Comparison of ENCODE assay signal across 7 cellular contexts in the genomic region with DNA sequence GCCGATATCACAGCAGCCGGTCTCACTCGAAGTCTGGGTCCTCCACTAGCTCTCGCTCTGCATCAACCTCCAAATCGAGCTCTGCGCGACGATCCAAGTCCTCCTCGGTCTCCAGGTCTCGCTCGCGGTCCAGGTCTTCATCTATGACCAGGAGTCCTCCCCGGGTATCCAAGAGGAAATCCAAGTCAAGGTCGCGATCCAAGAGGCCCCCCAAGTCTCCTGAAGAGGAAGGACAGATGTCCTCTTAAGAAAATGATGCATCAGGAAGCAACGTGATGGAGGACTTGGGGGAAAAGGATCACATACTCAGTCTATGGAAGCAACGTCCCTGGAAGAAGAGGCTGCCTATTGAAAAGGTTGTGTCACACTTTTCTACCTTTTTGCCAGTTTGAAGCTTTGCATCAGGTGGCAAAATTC. TPM values are rescaled to one million over a fixed set of nuclear protein-coding genes. Genes with fewer than 3 reads are reported as not detected.
DNase-seq lines count a peak whose midpoint lies in the region; ATAC-seq, FAIRE-seq and TF ChIP-seq lines count a peak whose summit lies in the region.

No MANE protein-coding gene starts in this region.

- H3K27ac ChIP-seq in GM12878 (ENCODE audit: control insufficient read depth, insufficient read depth) (peak overlapping the region; percentile 75), stomach smooth muscle (ENCODE audit: low read length) (peak overlapping the region; percentile 92)

- no peaks in the 10 kb centered on the region for H3K9me3 ChIP-seq in GM12878 (replicated peaks; ENCODE audit: control insufficient read depth, insufficient read depth, low read length)
- no peaks in the 10 kb centered on the region for H3K9me3 ChIP-seq in stomach smooth muscle (ENCODE audit: control insufficient read depth in 2 of 2, low read length in 2 of 2)

- intact Hi-C loops in GM12878 (cut with micrococcal nuclease; ENCODE audit: unreplicated experiment), result loop anchor here (1.0 to 10.0 kb wide), 5 partner anchors 21 to 694 kb away; a partner anchor contains a TSS

- CTCF ChIA-PET in GM12878 (lab: Yijun Ruan, JAX), result interaction anchor here (0.6 to 14.4 kb wide), 20 partner anchors 12 to 1309 kb away, joined by 3 to 459 read pairs (median 5); a partner anchor contains a TSS

- in situ Hi-C loops in GM12878 (cut with MboI), result no loop called here

- no peak for TF ChIP-seq CTCF in GM12878 (IDR thresholded peaks at IDR 0.05 in 2 of 3, conservative IDR thresholded peaks at IDR 0.05 in 1 of 3; ENCODE audit: control insufficient read depth in 2 of 3, extremely low read depth in 1 of 3, insufficient read depth in 1 of 3, low read depth in 3 of 3, low read length in 3 of 3)
- TF ChIP-seq CTCF in kidney epithelial cell (IDR thresholded peaks at IDR 0.05; ENCODE audit: insufficient read depth, low read length, poor library complexity, severe bottlenecking), result no peak

- no peak for TF ChIP-seq RAD21 in GM12878 (IDR thresholded peaks at IDR 0.05; ENCODE audit: insufficient read depth, low read depth, low read length)

- POLR2A ChIA-PET in GM12878 (lab: Charles Lee), result interaction anchor here (0.6 to 11.1 kb wide), 16 partner anchors 11 to 722 kb away, joined by 3 to 139 read pairs (median 6); a partner anchor contains a TSS

- H3K36me3 ChIP-seq in GM12878 (ENCODE audit: control insufficient read depth in 2 of 2, insufficient read depth in 2 of 2, low read length in 1 of 2) (0 out of 4 replicates have a peak, but pooled peaks cover 0 to 4% of the 10 kb centered on the region in 2 experiments), kidney epithelial cell (ENCODE audit: control insufficient read depth, insufficient read depth, low read length) (no peaks in the 10 kb centered on the region), stomach smooth muscle (ENCODE audit: control insufficient read depth in 2 of 2, insufficient read depth in 2 of 2, low read length in 2 of 2) (no peaks in the 10 kb centered on the region)

- no peaks in the 10 kb centered on the region for H4K20me1 ChIP-seq in GM12878 (ENCODE audit: control insufficient read depth, insufficient read depth)

- WGBS in GM12878 (ENCODE audit: insufficient coverage, insufficient replicate concordance, low lambda C conversion rate, missing lambda C conversion rate), result 3% methylated on average over 17 of the region's 17 CpGs

- SMC1A ChIA-PET in GM12878 (lab: Charles Lee; ENCODE audit: uncharacterized antibody, unreplicated experiment), result interaction anchor here (0.6 to 14.9 kb wide), 17 partner anchors 11 to 722 kb away, joined by 3 to 315 read pairs (median 5); a partner anchor contains a TSS

- H3K9ac ChIP-seq in GM12878 (ENCODE audit: control insufficient read depth, insufficient read depth, low read length), result peak overlapping the region; percentile 81
- H3K9ac ChIP-seq in stomach smooth muscle (ENCODE audit: low read length in 2 of 2), result peak overlapping the region; percentile 95 to 98

- RAD21 ChIA-PET in GM12878 (lab: Charles Lee; ENCODE audit: unreplicated experiment), result interaction anchor here (0.6 to 11.8 kb wide), 18 partner anchors 8 to 723 kb away, joined by 3 to 244 read pairs (median 6); a partner anchor contains a TSS

- TF ChIP-seq POLR2A in GM12891 (IDR thresholded peaks at IDR 0.05; ENCODE audit: low read depth, low read length) (peak; percentile 0; the same call in 1 of the 2 replicates), GM12878 (IDR thresholded peaks at IDR 0.05; ENCODE audit: low read depth, low read length) (no peak)

- no peak for DNase-seq in GM12891 (ENCODE audit: insufficient read length, low spot score)
- DNase-seq in NCI-H128 (lab: John Stamatoyannopoulos, UW; ENCODE audit: unreplicated experiment), result peak; percentile 58
- DNase-seq in GM12878 (ENCODE audit: low read depth, low spot score), result no peak
- DNase-seq in kidney epithelial cell (ENCODE audit: low read depth), result no peak
- DNase-seq in activated effector memory CD4-positive, alpha-beta T cell treated with anti-CD3 and anti-CD28 coated beads, Interleukin-2, amount 50 U/mL, for 16 hours, result no peak
- no peak for DNase-seq in effector CD4-positive, alpha-beta T cell

- peak overlapping the region; percentile 99 for H3K4me3 ChIP-seq in GM12878
- H3K4me3 ChIP-seq in kidney epithelial cell (ENCODE audit: low read depth, low read length), result peak overlapping the region; percentile 64
- peak overlapping the region; percentile 74 to 94 for H3K4me3 ChIP-seq in stomach smooth muscle (ENCODE audit: low read length in 2 of 2)

- peak overlapping the region; percentile 64 for H3K4me2 ChIP-seq in GM12878 (ENCODE audit: control insufficient read depth, insufficient read depth)

- H3K79me2 ChIP-seq in GM12878 (ENCODE audit: control insufficient read depth, insufficient read depth, low read length), result peaks cover 28% of the 10 kb centered on the region

- no peaks in the 10 kb centered on the region for H3K27me3 ChIP-seq in GM12878 (replicated peaks in 1 of 2; ENCODE audit: control insufficient read depth in 2 of 2, insufficient read depth in 2 of 2, low read length in 1 of 2)
- H3K27me3 ChIP-seq in kidney epithelial cell (ENCODE audit: control insufficient read depth, insufficient read depth, low read length), result no peaks in the 10 kb centered on the region
- H3K27me3 ChIP-seq in stomach smooth muscle (ENCODE audit: control insufficient read depth in 1 of 2, insufficient read depth in 2 of 2, low read length in 2 of 2), result no peaks in the 10 kb centered on the region

- FAIRE-seq in GM12891 (lab: Jason Lieb, UNC) (peak; percentile 55), GM12878 (lab: Jason Lieb, UNC) (no peak)

- ATAC-seq in GM12878, result peak; percentile 2

- H2AFZ ChIP-seq in GM12878 (ENCODE audit: control insufficient read depth, low read depth, low read length), result peak overlapping the region; percentile 87

- no peak for TF ChIP-seq EP300 in GM12878 (IDR thresholded peaks at IDR 0.05; ENCODE audit: borderline replicate concordance in 1 of 2, control insufficient read depth in 1 of 2, low read depth in 2 of 2, low read length in 2 of 2)

- 0 out of 2 replicates have a peak, but pooled peaks cover 3% of the 10 kb centered on the region for H3K4me1 ChIP-seq in GM12878 (ENCODE audit: control insufficient read depth, insufficient read depth, low read length)
- peaks cover 5% of the 10 kb centered on the region for H3K4me1 ChIP-seq in stomach smooth muscle (ENCODE audit: control insufficient read depth, insufficient read depth, low read length)

- TSS peak; percentile 65 for BruUV-seq in GM12878 (replicated peaks; lab: Mats Ljungman, UMichigan)

RNA-seq across cellular contexts. Expression of a gene that starts 1.1 kb away (rescaled TPM):
- 21.7 TPM for polyA plus RNA-seq in GM12891 (2012; ENCODE audit: low read depth, missing spikeins)
- total RNA-seq in GM12878 (2013; cell fraction: nucleolus; rRNA removed), result 17.1 and 17.5 TPM in 2 replicates
- 13.2 and 14.2 TPM in 2 replicates for total RNA-seq in GM12878 (2014; rRNA removed)
- total RNA-seq in GM12878 (2014; rRNA removed; fragmentation: Illumina TruSeq; extraction: Trizol), result 15.3 and 19.5 TPM in 2 replicates
- total RNA-seq in GM12878 (2021), result 28.1 and 30.1 TPM in 2 replicates
- polyA plus RNA-seq in GM12878 (2011; ENCODE audit: low read depth), result 20.3 TPM
- 41.5 and 48.3 TPM in 2 replicates for polyA plus RNA-seq in GM12878 (2011; rRNA removed)
- 31.9 and 35.7 TPM in 2 replicates for polyA plus RNA-seq in GM12878 (2011; cell fraction: cytosol; rRNA removed)
- 18.0 and 20.8 TPM in 2 replicates for polyA plus RNA-seq in GM12878 (2011; cell fraction: nucleus; rRNA removed)
- 24.4 and 26.5 TPM in 2 replicates for polyA plus RNA-seq in GM12878 (2012)
- polyA plus RNA-seq in GM12878 (2014; fragmentation: Illumina TruSeq; extraction: Trizol), result 29.0 and 40.5 TPM in 2 replicates
- 10 to 100 TPM; 15.3 to 24.4 TPM for polyA plus RNA-seq in GM12878 (2014; fragmentation: Nextera tagmentation; extraction: Ambion mirVana)
- polyA plus RNA-seq in GM12878 (2014; rRNA removed), result 24.8 and 25.2 TPM in 2 replicates
- 10 to 100 TPM; 36.3 to 43.1 TPM for polyA plus RNA-seq in GM12878 (2016; fragmentation: Nextera tagmentation; extraction: Ambion mirVana)
- polyA minus RNA-seq in GM12878 (2011; rRNA and poly(A)+ RNA removed), result 30.1 and 31.2 TPM in 2 replicates
- 8.7 and 11.4 TPM in 2 replicates for polyA minus RNA-seq in GM12878 (2011; cell fraction: cytosol; rRNA and poly(A)+ RNA removed)
- polyA minus RNA-seq in GM12878 (2011; cell fraction: nucleus; rRNA and poly(A)+ RNA removed), result 14.0 and 18.5 TPM in 2 replicates
- 34.2 and 39.8 TPM in 2 replicates for total RNA-seq in kidney epithelial cell

RNA-seq across cellular contexts. Expression of a gene that starts 18.6 kb away (rescaled TPM):
- polyA plus RNA-seq in GM12891 (2012; ENCODE audit: low read depth, missing spikeins), result not detected
- total RNA-seq in GM12878 (2013; cell fraction: nucleolus; rRNA removed), result not detected in 2 replicates
- total RNA-seq in GM12878 (2014; rRNA removed) (not detected in 2 replicates), GM12878 (2014; rRNA removed; fragmentation: Illumina TruSeq; extraction: Trizol) (not detected in 2 replicates), GM12878 (2021) (not detected in 2 replicates), kidney epithelial cell (not detected in 2 replicates)
- not detected for polyA plus RNA-seq in GM12878 (2011; ENCODE audit: low read depth)
- polyA plus RNA-seq in GM12878 (2011; rRNA removed) (not detected in 2 replicates), GM12878 (2014; fragmentation: Illumina TruSeq; extraction: Trizol) (not detected in 2 replicates), GM12878 (2014; fragmentation: Nextera tagmentation; extraction: Ambion mirVana) (not detected), GM12878 (2014; rRNA removed) (not detected in 2 replicates), GM12878 (2016; fragmentation: Nextera tagmentation; extraction: Ambion mirVana) (not detected)
- not detected in 2 replicates for polyA plus RNA-seq in GM12878 (2011; cell fraction: cytosol; rRNA removed)
- polyA plus RNA-seq in GM12878 (2011; cell fraction: nucleus; rRNA removed), result not detected in 2 replicates
- polyA plus RNA-seq in GM12878 (2012), result not detected in 2 replicates
- not detected in 2 replicates for polyA minus RNA-seq in GM12878 (2011; rRNA and poly(A)+ RNA removed)
- not detected in 2 replicates for polyA minus RNA-seq in GM12878 (2011; cell fraction: cytosol; rRNA and poly(A)+ RNA removed)
- not detected in 2 replicates for polyA minus RNA-seq in GM12878 (2011; cell fraction: nucleus; rRNA and poly(A)+ RNA removed)

RNA-seq across cellular contexts. Expression of a gene that starts 21.8 kb away (rescaled TPM):
- 6.6 TPM for polyA plus RNA-seq in GM12891 (2012; ENCODE audit: low read depth, missing spikeins)
- 31.0 and 31.5 TPM in 2 replicates for total RNA-seq in GM12878 (2013; cell fraction: nucleolus; rRNA removed)
- total RNA-seq in GM12878 (2014; rRNA removed), result 15.4 and 17.9 TPM in 2 replicates
- 14.8 and 15.1 TPM in 2 replicates for total RNA-seq in GM12878 (2014; rRNA removed; fragmentation: Illumina TruSeq; extraction: Trizol)
- 14.2 and 14.9 TPM in 2 replicates for total RNA-seq in GM12878 (2021)
- polyA plus RNA-seq in GM12878 (2011; ENCODE audit: low read depth), result 9.8 TPM
- 28.8 and 30.0 TPM in 2 replicates for polyA plus RNA-seq in GM12878 (2011; rRNA removed)
- 22.0 and 23.0 TPM in 2 replicates for polyA plus RNA-seq in GM12878 (2011; cell fraction: cytosol; rRNA removed)
- polyA plus RNA-seq in GM12878 (2011; cell fraction: nucleus; rRNA removed), result 13.5 and 14.4 TPM in 2 replicates
- 9.5 and 12.1 TPM in 2 replicates for polyA plus RNA-seq in GM12878 (2012)
- polyA plus RNA-seq in GM12878 (2014; fragmentation: Illumina TruSeq; extraction: Trizol), result 13.8 and 16.9 TPM in 2 replicates
- 1 to 10 TPM; 6.0 to 6.4 TPM for polyA plus RNA-seq in GM12878 (2014; fragmentation: Nextera tagmentation; extraction: Ambion mirVana)
- 9.0 and 9.5 TPM in 2 replicates for polyA plus RNA-seq in GM12878 (2014; rRNA removed)
- 10 to 100 TPM; 10.2 to 10.4 TPM for polyA plus RNA-seq in GM12878 (2016; fragmentation: Nextera tagmentation; extraction: Ambion mirVana)
- 32.7 and 46.0 TPM in 2 replicates for polyA minus RNA-seq in GM12878 (2011; rRNA and poly(A)+ RNA removed)
- 14.9 and 15.4 TPM in 2 replicates for polyA minus RNA-seq in GM12878 (2011; cell fraction: cytosol; rRNA and poly(A)+ RNA removed)
- 17.0 and 22.9 TPM in 2 replicates for polyA minus RNA-seq in GM12878 (2011; cell fraction: nucleus; rRNA and poly(A)+ RNA removed)
- 33.1 and 38.4 TPM in 2 replicates for total RNA-seq in kidney epithelial cell

RNA-seq across cellular contexts. Expression of a gene that starts 42.8 kb away (rescaled TPM):
- not detected for polyA plus RNA-seq in GM12891 (2012; ENCODE audit: low read depth, missing spikeins)
- not detected in 2 replicates for total RNA-seq in GM12878 (2013; cell fraction: nucleolus; rRNA removed)
- total RNA-seq in GM12878 (2014; rRNA removed), result not detected in 2 replicates
- not detected in 2 replicates for total RNA-seq in GM12878 (2014; rRNA removed; fragmentation: Illumina TruSeq; extraction: Trizol)
- not detected in 2 replicates for total RNA-seq in GM12878 (2021)
- not detected for polyA plus RNA-seq in GM12878 (2011; ENCODE audit: low read depth)
- polyA plus RNA-seq in GM12878 (2011; rRNA removed), result not detected in 2 replicates
- polyA plus RNA-seq in GM12878 (2011; cell fraction: cytosol; rRNA removed), result not detected in 2 replicates
- polyA plus RNA-seq in GM12878 (2011; cell fraction: nucleus; rRNA removed), result not detected in 2 replicates
- polyA plus RNA-seq in GM12878 (2012), result not detected in 2 replicates
- not detected in 2 replicates for polyA plus RNA-seq in GM12878 (2014; fragmentation: Illumina TruSeq; extraction: Trizol)
- polyA plus RNA-seq in GM12878 (2014; fragmentation: Nextera tagmentation; extraction: Ambion mirVana), result not detected
- polyA plus RNA-seq in GM12878 (2014; rRNA removed), result not detected in 2 replicates
- not detected for polyA plus RNA-seq in GM12878 (2016; fragmentation: Nextera tagmentation; extraction: Ambion mirVana)
- polyA minus RNA-seq in GM12878 (2011; rRNA and poly(A)+ RNA removed), result 0.07 TPM in 1 of 2 replicates, not detected in the other
- not detected in 2 replicates for polyA minus RNA-seq in GM12878 (2011; cell fraction: cytosol; rRNA and poly(A)+ RNA removed)
- not detected in 2 replicates for polyA minus RNA-seq in GM12878 (2011; cell fraction: nucleus; rRNA and poly(A)+ RNA removed)
- not detected in 2 replicates for total RNA-seq in kidney epithelial cell
